10 cellular contexts compared by ENCODE assay signal in genomic region chr11:64874841-64875240, GRCh38. TPM values are rescaled to one million over a fixed set of nuclear protein-coding genes. Genes with fewer than 3 reads are reported as not detected.
DNase-seq lines count a peak whose midpoint lies in the region; ATAC-seq and TF ChIP-seq lines count a peak whose summit lies in the region.
"Had no signal": no experiment of that assay in that cellular context is flagged by ENCODE, and none has a peak within 500 bp of the region (broad histone marks: within the 10 kb centered on the region; RNA-seq: fewer than 3 reads in every experiment).

No MANE protein-coding gene starts in this region.

- no peaks in the 10 kb centered on the region for H3K9me2 ChIP-seq in PC-3 (replicated peaks; ENCODE audit: low read length)

- TF ChIP-seq CTCF in CD4-positive, alpha-beta T cell (IDR thresholded peaks at IDR 0.05): no peak
- TF ChIP-seq CTCF in PC-3 (conservative IDR thresholded peaks at IDR 0.05; ENCODE audit: low read depth, low read length) (no peak), psoas muscle (IDR thresholded peaks at IDR 0.05) (no peak)

- H3K4me1 Mint-ChIP-seq in CD4-positive, alpha-beta T cell (ENCODE audit: low read depth): peaks cover 81% of the 10 kb centered on the region

- H3K27ac Mint-ChIP-seq in CD4-positive, alpha-beta T cell: peak overlapping the region; percentile 92

- no TSS peak for BruUV-seq in PC-3 (replicated peaks; lab: Mats Ljungman, UMichigan)

- intact Hi-C loops in CD4-positive, alpha-beta T cell (cut with DNase I, micrococcal nuclease): loop anchor here in 1 of 2 experiments (5.0 kb wide), 1 partner anchor 98 kb away; the partner anchor contains the start of gene SF1
- intact Hi-C loops in PC-3 (cut with micrococcal nuclease): no loop called here
- intact Hi-C loops in psoas muscle (cut with DNase I): no loop called here

- H3K4me1 ChIP-seq in PC-3 (ENCODE audit: insufficient read depth, low read length): peaks cover 59% of the 10 kb centered on the region
- H3K4me1 ChIP-seq in esophagus (ENCODE audit: control insufficient read depth in 2 of 2, insufficient read depth in 2 of 2, low read length in 1 of 2): peaks cover 12 to 39% of the 10 kb centered on the region in 2 donors
- H3K4me1 ChIP-seq in psoas muscle: peaks cover 80% of the 10 kb centered on the region

- H3F3A ChIP-seq in PC-3 (ENCODE audit: low read length, unreplicated experiment): peaks cover 8% of the 10 kb centered on the region

- no peak for ATAC-seq in CD4-positive, alpha-beta T cell (ENCODE audit: poor library complexity)
- ATAC-seq in PC-3 (no peak), psoas muscle (no peak)
- ATAC-seq: left colon had no signal

- H3K9me3 ChIP-seq in CD4-positive, alpha-beta T cell (ENCODE audit: control insufficient read depth, low read length): no peaks in the 10 kb centered on the region
- H3K9me3 ChIP-seq in PC-3 (ENCODE audit: low read length): no peaks in the 10 kb centered on the region
- H3K9me3 ChIP-seq in esophagus (ENCODE audit: control insufficient read depth in 2 of 2, insufficient read depth in 1 of 2, low read depth in 1 of 2, low read length in 1 of 2): no peaks in the 10 kb centered on the region
- H3K9me3 ChIP-seq in psoas muscle: no peaks in the 10 kb centered on the region

- 78 to 81% methylated on average over 16 of the region's 16 CpGs for WGBS in esophagus, 2 donors
- WGBS in psoas muscle, 3 donors: 46 to 70% (median 55%) methylated on average over 16 of the region's 16 CpGs

- H3K36me3 ChIP-seq in PC-3 (ENCODE audit: low read depth, low read length) (peaks cover 40% of the 10 kb centered on the region), esophagus (ENCODE audit: control insufficient read depth in 2 of 2, insufficient read depth in 2 of 2, low read length in 1 of 2) (peaks cover 4 to 22% of the 10 kb centered on the region in 2 donors), psoas muscle (ENCODE audit: insufficient read depth in 1 of 2, low read depth in 1 of 2) (peaks cover 0 to 27% of the 10 kb centered on the region in 2 donors)

- peak overlapping the region; percentile 98 for H3K4me3 Mint-ChIP-seq in CD4-positive, alpha-beta T cell

- H3K4me2 ChIP-seq in PC-3 (ENCODE audit: low read length): peak overlapping the region; percentile 87

- no peaks in the 10 kb centered on the region for H3K9me3 Mint-ChIP-seq in CD4-positive, alpha-beta T cell

- H4K20me1 ChIP-seq in PC-3 (ENCODE audit: low read length): peaks cover 59% of the 10 kb centered on the region

- peaks cover 83% of the 10 kb centered on the region for H3K36me3 Mint-ChIP-seq in CD4-positive, alpha-beta T cell (ENCODE audit: low read depth)

- no peaks in the 10 kb centered on the region for H3K27me3 ChIP-seq in CD4-positive, alpha-beta T cell (ENCODE audit: control insufficient read depth, insufficient read depth, low read length)
- H3K27me3 ChIP-seq in PC-3 (ENCODE audit: low read length) (no peaks in the 10 kb centered on the region), esophagus (ENCODE audit: control insufficient read depth in 1 of 2, insufficient read depth in 2 of 2, low read length in 2 of 2) (no peaks in the 10 kb centered on the region), psoas muscle (ENCODE audit: insufficient read depth in 3 of 3, low read length in 2 of 3) (no peaks in the 10 kb centered on the region)

- POLR2A ChIA-PET in CD4-positive, alpha-beta T cell (lab: Charles Lee): interaction anchor here (0.8 to 17.7 kb wide), 3 partner anchors 18 to 130 kb away, joined by 5 to 767 read pairs (median 12); partner anchors contain the start of genes CDC42BPG and RASGRP2
- POLR2A ChIA-PET in PC-3 (lab: Charles Lee; ENCODE audit: unreplicated experiment): no interaction called here

- no peak overlapping the region for H3K9ac ChIP-seq in PC-3 (ENCODE audit: low read length)

- peak overlapping the region; percentile 78; the same call in 1 of the 2 replicates for H3K4me3 ChIP-seq in PC-3 (ENCODE audit: low read length)
- H3K4me3 ChIP-seq in esophagus (ENCODE audit: low read depth in 1 of 2, low read length in 2 of 2): no peak overlapping the region
- peak overlapping the region; percentile 99 for H3K4me3 ChIP-seq in psoas muscle

- no peaks in the 10 kb centered on the region for H3K27me3 Mint-ChIP-seq in CD4-positive, alpha-beta T cell

- DNase-seq in CD4-positive, alpha-beta T cell: no peak
- DNase-seq in PC-3 (no peak), psoas muscle (no peak), NCI-H1694 (lab: John Stamatoyannopoulos, UW) (no peak), GM19240 (ENCODE audit: insufficient read length, low spot score) (no peak)
- DNase-seq in stimulated activated CD4-positive, alpha-beta T cell treated with anti-CD3 and anti-CD28 coated beads, Interleukin-1b, Interleukin-23, amount 100 ng/mL, for 48 hours: no peak
- DNase-seq in NK-92 treated with Interleukin-12 subunit alpha and Interleukin-12 subunit beta, amount 100 ng/mL, for 24 hours (lab: John Stamatoyannopoulos, UW): no peak
- DNase-seq: left colon, NCI-H2107 had no signal

- H3K79me2 ChIP-seq in PC-3 (ENCODE audit: low read length): peaks cover 93% of the 10 kb centered on the region

- no peak overlapping the region for H2AFZ ChIP-seq in PC-3 (ENCODE audit: low read length)

- peak overlapping the region; percentile 95 for H3K27ac ChIP-seq in CD4-positive, alpha-beta T cell (ENCODE audit: low read depth, low read length)
- H3K27ac ChIP-seq in PC-3 (ENCODE audit: low read length): no peak overlapping the region
- peak overlapping the region; percentile 29 to 64 for H3K27ac ChIP-seq in esophagus (ENCODE audit: low read depth in 2 of 2, low read length in 1 of 2)
- H3K27ac ChIP-seq in psoas muscle: peak overlapping the region; percentile 97

- CTCF ChIA-PET in CD4-positive, alpha-beta T cell (lab: Charles Lee): interaction anchor here (0.6 to 2.7 kb wide), 9 partner anchors 10 to 113 kb away, joined by 3 to 10 read pairs (median 5); no protein-coding TSS in a partner anchor
- CTCF ChIA-PET in PC-3 (lab: Charles Lee): no interaction called here

RNA-seq across cellular contexts. Expression of gene EHD1, which starts 3.6 kb away (rescaled TPM):
- total RNA-seq in CD4-positive, alpha-beta T cell: 100 to 1,000 TPM; 132 to 139 TPM
- total RNA-seq in PC-3 (2014; rRNA removed) (340 and 370 TPM in 2 replicates), psoas muscle (10 to 100 TPM; 34.7 to 71.0 (median 61.1) TPM)
- polyA plus RNA-seq in esophagus (10 to 100 TPM; 16.1 to 28.7 TPM), psoas muscle (100 to 1,000 TPM in 1 of 3 donors, 10 to 100 TPM in 2; 23.5 to 174 (median 30.9) TPM)

RNA-seq across cellular contexts. Expression of gene CDC42BPG, which starts 30.4 kb away (rescaled TPM):
- total RNA-seq in CD4-positive, alpha-beta T cell: 1 to 10 TPM; 6.9 to 9.7 TPM
- total RNA-seq in PC-3 (2014; rRNA removed): 14.5 and 30.5 TPM in 2 replicates
- 10 to 100 TPM; 17.5 to 30.7 TPM for polyA plus RNA-seq in esophagus
- 1 to 10 TPM in 1 of 4 donors, under 1 TPM in 2, not detected in 1; 0.05 to 2.2 (median 0.08) TPM for total RNA-seq in psoas muscle
- under 1 TPM; 0.04 to 0.06 (median 0.05) TPM for polyA plus RNA-seq in psoas muscle

RNA-seq across cellular contexts. Expression of gene ATG2A, which starts 42.2 kb away (rescaled TPM):
- total RNA-seq in CD4-positive, alpha-beta T cell: 100 to 1,000 TPM; 189 to 198 TPM
- total RNA-seq in PC-3 (2014; rRNA removed) (45.6 and 51.4 TPM in 2 replicates), psoas muscle (10 to 100 TPM; 19.5 to 21.6 (median 20.6) TPM)
- polyA plus RNA-seq in esophagus (10 to 100 TPM; 10.4 to 11.4 TPM), psoas muscle (10 to 100 TPM; 11.0 to 17.9 (median 15.4) TPM)

RNA-seq across cellular contexts. Expression of gene PPP2R5B, which starts 49.6 kb away (rescaled TPM):
- total RNA-seq in CD4-positive, alpha-beta T cell: 10 to 100 TPM; 16.8 to 18.3 TPM
- 24.9 and 31.3 TPM in 2 replicates for total RNA-seq in PC-3 (2014; rRNA removed)
- polyA plus RNA-seq in esophagus: 10 to 100 TPM in 1 of 2 donors, 1 to 10 TPM in 1; 6.6 to 11.0 TPM
- 10 to 100 TPM; 13.2 to 21.9 (median 18.1) TPM for total RNA-seq in psoas muscle
- 10 to 100 TPM; 14.9 to 36.1 (median 16.8) TPM for polyA plus RNA-seq in psoas muscle

Comparison
In these comparisons a context has a peak if more than half of its experiments do, and no peak if none do; other contexts are left out.
1. H3K4me3 ChIP-seq: peak in PC-3 (single experiment) and psoas muscle (single experiment); none in esophagus (0 of 2).